Comparison of ENCODE assay signal across 1 cellular context in the genomic region with DNA sequence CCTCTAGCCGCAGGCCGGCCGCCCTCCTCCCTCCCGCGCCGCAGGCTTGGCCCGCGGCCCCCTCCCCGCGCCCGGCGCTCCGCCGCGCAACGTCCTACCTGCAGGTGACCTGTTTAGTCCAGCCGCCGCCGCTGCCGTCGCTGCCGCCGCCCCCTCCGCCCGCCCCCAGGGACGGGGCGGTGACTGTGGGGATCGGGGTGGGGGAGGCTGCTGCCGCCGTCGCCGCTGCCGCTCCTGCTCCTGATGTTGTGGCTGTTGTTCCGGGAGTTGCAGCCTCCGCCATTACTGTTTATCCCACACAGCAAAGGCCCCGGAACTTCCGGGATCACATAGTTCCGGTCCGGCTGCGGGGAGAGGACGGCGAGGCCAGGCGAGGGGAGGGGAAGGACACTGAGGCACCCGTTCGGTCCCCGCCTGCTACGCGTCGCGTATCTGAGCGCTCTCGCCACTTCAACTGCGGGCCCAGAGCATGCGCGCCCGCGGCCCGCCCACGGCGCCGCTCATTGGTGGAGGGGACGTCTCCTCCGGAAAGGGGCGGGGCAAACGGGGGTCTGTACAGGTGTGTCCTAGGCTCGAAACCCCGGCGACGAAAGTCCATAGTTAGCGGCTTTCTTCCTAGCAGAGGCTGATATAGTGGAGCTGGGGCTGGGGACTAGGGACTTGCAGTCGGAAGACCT.
TF ChIP-seq lines count a peak whose summit lies in the region.

A gene with protein sequence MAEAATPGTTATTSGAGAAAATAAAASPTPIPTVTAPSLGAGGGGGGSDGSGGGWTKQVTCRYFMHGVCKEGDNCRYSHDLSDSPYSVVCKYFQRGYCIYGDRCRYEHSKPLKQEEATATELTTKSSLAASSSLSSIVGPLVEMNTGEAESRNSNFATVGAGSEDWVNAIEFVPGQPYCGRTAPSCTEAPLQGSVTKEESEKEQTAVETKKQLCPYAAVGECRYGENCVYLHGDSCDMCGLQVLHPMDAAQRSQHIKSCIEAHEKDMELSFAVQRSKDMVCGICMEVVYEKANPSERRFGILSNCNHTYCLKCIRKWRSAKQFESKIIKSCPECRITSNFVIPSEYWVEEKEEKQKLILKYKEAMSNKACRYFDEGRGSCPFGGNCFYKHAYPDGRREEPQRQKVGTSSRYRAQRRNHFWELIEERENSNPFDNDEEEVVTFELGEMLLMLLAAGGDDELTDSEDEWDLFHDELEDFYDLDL (minus strand): TSS at position 444 of the 677 bp plus-strand sequence. CDS start 161 bp downstream, at position 283.

TF ChIP-seq in K562, 482 proteins besides CTCF, POLR2A, EP300 and RAD21 (continued from another document and continues in another):
- TF ChIP-seq, protein P1, sequence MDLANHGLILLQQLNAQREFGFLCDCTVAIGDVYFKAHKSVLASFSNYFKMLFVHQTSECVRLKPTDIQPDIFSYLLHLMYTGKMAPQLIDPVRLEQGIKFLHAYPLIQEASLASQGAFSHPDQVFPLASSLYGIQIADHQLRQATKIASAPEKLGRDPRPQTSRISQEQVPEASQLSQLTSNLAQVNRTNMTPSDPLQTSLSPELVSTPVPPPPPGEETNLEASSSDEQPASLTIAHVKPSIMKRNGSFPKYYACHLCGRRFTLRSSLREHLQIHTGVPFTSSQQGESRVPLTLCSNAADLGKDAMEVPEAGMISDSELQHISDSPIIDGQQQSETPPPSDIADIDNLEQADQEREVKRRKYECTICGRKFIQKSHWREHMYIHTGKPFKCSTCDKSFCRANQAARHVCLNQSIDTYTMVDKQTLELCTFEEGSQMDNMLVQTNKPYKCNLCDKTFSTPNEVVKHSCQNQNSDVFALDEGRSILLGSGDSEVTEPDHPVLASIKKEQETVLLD (IDR thresholded peaks at IDR 0.05) = peak; percentile 93
- TF ChIP-seq MCM5 (IDR thresholded peaks at IDR 0.05; ENCODE audit: low read depth) = no peak
- no peak for TF ChIP-seq ZBTB17 (CRISPR knock-in tag; IDR thresholded peaks at IDR 0.05)
- TF ChIP-seq POLR2G (IDR thresholded peaks at IDR 0.05; ENCODE audit: low read depth, low read length) = peak; percentile 96
- TF ChIP-seq, protein P2, sequence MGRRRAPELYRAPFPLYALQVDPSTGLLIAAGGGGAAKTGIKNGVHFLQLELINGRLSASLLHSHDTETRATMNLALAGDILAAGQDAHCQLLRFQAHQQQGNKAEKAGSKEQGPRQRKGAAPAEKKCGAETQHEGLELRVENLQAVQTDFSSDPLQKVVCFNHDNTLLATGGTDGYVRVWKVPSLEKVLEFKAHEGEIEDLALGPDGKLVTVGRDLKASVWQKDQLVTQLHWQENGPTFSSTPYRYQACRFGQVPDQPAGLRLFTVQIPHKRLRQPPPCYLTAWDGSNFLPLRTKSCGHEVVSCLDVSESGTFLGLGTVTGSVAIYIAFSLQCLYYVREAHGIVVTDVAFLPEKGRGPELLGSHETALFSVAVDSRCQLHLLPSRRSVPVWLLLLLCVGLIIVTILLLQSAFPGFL (CRISPR knock-in tag; IDR thresholded peaks at IDR 0.05) = no peak
- TF ChIP-seq NCOA6 (IDR thresholded peaks at IDR 0.05) = no peak
- no peak for TF ChIP-seq ZNF239 (CRISPR knock-in tag; IDR thresholded peaks at IDR 0.05)
- TF ChIP-seq, protein P3, sequence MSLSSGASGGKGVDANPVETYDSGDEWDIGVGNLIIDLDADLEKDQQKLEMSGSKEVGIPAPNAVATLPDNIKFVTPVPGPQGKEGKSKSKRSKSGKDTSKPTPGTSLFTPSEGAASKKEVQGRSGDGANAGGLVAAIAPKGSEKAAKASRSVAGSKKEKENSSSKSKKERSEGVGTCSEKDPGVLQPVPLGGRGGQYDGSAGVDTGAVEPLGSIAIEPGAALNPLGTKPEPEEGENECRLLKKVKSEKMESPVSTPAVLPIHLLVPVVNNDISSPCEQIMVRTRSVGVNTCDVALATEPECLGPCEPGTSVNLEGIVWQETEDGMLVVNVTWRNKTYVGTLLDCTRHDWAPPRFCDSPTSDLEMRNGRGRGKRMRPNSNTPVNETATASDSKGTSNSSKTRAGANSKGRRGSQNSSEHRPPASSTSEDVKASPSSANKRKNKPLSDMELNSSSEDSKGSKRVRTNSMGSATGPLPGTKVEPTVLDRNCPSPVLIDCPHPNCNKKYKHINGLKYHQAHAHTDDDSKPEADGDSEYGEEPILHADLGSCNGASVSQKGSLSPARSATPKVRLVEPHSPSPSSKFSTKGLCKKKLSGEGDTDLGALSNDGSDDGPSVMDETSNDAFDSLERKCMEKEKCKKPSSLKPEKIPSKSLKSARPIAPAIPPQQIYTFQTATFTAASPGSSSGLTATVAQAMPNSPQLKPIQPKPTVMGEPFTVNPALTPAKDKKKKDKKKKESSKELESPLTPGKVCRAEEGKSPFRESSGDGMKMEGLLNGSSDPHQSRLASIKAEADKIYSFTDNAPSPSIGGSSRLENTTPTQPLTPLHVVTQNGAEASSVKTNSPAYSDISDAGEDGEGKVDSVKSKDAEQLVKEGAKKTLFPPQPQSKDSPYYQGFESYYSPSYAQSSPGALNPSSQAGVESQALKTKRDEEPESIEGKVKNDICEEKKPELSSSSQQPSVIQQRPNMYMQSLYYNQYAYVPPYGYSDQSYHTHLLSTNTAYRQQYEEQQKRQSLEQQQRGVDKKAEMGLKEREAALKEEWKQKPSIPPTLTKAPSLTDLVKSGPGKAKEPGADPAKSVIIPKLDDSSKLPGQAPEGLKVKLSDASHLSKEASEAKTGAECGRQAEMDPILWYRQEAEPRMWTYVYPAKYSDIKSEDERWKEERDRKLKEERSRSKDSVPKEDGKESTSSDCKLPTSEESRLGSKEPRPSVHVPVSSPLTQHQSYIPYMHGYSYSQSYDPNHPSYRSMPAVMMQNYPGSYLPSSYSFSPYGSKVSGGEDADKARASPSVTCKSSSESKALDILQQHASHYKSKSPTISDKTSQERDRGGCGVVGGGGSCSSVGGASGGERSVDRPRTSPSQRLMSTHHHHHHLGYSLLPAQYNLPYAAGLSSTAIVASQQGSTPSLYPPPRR (CRISPR knock-in tag; IDR thresholded peaks at IDR 0.05; ENCODE audit: borderline replicate concordance) = no peak
- TF ChIP-seq ETS2 (tag; IDR thresholded peaks at IDR 0.05; ENCODE audit: borderline replicate concordance, poor library complexity, severe bottlenecking) = no peak
- TF ChIP-seq HMGN3 (IDR thresholded peaks at IDR 0.05; ENCODE audit: borderline replicate concordance, extremely low read depth, insufficient read length, low read depth, low read length) = peak; percentile 93
- TF ChIP-seq NFIC (IDR thresholded peaks at IDR 0.05) = peak; percentile 5; the same call in 1 of the 2 replicates
- TF ChIP-seq, protein P4, sequence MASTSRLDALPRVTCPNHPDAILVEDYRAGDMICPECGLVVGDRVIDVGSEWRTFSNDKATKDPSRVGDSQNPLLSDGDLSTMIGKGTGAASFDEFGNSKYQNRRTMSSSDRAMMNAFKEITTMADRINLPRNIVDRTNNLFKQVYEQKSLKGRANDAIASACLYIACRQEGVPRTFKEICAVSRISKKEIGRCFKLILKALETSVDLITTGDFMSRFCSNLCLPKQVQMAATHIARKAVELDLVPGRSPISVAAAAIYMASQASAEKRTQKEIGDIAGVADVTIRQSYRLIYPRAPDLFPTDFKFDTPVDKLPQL (IDR thresholded peaks at IDR 0.05; ENCODE audit: extremely low read depth, insufficient read length) = no peak
- TF ChIP-seq, protein P5, sequence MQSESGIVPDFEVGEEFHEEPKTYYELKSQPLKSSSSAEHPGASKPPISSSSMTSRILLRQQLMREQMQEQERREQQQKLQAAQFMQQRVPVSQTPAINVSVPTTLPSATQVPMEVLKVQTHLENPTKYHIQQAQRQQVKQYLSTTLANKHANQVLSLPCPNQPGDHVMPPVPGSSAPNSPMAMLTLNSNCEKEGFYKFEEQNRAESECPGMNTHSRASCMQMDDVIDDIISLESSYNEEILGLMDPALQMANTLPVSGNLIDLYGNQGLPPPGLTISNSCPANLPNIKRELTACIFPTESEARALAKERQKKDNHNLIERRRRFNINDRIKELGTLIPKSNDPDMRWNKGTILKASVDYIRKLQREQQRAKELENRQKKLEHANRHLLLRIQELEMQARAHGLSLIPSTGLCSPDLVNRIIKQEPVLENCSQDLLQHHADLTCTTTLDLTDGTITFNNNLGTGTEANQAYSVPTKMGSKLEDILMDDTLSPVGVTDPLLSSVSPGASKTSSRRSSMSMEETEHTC (IDR thresholded peaks at IDR 0.05) = no peak; the same call in none of the 2 replicates
- TF ChIP-seq HIVEP1 (CRISPR knock-in tag; IDR thresholded peaks at IDR 0.05) = no peak
- peak; percentile 95 for TF ChIP-seq SETDB1 (IDR thresholded peaks at IDR 0.05; ENCODE audit: low read length)
- TF ChIP-seq MBD2 (IDR thresholded peaks at IDR 0.05; ENCODE audit: borderline replicate concordance, low read depth) = peak; percentile 84; the same call in 1 of the 2 replicates
- TF ChIP-seq PML (IDR thresholded peaks at IDR 0.05; ENCODE audit: low read length) = peak; percentile 88
- TF ChIP-seq MEF2A (IDR thresholded peaks at IDR 0.05; ENCODE audit: control insufficient read depth, low read depth, low read length) = no peak
- TF ChIP-seq, protein P6, sequence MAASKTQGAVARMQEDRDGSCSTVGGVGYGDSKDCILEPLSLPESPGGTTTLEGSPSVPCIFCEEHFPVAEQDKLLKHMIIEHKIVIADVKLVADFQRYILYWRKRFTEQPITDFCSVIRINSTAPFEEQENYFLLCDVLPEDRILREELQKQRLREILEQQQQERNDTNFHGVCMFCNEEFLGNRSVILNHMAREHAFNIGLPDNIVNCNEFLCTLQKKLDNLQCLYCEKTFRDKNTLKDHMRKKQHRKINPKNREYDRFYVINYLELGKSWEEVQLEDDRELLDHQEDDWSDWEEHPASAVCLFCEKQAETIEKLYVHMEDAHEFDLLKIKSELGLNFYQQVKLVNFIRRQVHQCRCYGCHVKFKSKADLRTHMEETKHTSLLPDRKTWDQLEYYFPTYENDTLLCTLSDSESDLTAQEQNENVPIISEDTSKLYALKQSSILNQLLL (CRISPR knock-in tag; IDR thresholded peaks at IDR 0.05; ENCODE audit: borderline replicate concordance) = no peak
- TF ChIP-seq, protein P7, sequence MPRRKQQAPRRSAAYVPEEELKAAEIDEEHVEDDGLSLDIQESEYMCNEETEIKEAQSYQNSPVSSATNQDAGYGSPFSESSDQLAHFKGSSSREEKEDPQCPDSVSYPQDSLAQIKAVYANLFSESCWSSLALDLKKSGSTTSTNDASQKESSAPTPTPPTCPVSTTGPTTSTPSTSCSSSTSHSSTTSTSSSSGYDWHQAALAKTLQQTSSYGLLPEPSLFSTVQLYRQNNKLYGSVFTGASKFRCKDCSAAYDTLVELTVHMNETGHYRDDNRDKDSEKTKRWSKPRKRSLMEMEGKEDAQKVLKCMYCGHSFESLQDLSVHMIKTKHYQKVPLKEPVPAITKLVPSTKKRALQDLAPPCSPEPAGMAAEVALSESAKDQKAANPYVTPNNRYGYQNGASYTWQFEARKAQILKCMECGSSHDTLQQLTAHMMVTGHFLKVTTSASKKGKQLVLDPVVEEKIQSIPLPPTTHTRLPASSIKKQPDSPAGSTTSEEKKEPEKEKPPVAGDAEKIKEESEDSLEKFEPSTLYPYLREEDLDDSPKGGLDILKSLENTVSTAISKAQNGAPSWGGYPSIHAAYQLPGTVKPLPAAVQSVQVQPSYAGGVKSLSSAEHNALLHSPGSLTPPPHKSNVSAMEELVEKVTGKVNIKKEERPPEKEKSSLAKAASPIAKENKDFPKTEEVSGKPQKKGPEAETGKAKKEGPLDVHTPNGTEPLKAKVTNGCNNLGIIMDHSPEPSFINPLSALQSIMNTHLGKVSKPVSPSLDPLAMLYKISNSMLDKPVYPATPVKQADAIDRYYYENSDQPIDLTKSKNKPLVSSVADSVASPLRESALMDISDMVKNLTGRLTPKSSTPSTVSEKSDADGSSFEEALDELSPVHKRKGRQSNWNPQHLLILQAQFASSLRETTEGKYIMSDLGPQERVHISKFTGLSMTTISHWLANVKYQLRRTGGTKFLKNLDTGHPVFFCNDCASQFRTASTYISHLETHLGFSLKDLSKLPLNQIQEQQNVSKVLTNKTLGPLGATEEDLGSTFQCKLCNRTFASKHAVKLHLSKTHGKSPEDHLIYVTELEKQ (CRISPR knock-in tag; IDR thresholded peaks at IDR 0.05) = no peak
- peak; percentile 60; the same call in 1 of the 2 replicates for TF ChIP-seq CREB1 (IDR thresholded peaks at IDR 0.05)
- peak; percentile 79; the same call in 1 of the 2 replicates for TF ChIP-seq CREB1 (CRISPR knock-in tag; IDR thresholded peaks at IDR 0.05)
- peak; percentile 99 for TF ChIP-seq ELF1 (tag; IDR thresholded peaks at IDR 0.05)
- no peak; the same call in none of the 2 replicates for TF ChIP-seq CHD2 (IDR thresholded peaks at IDR 0.05; ENCODE audit: low read depth, low read length)
- TF ChIP-seq ZNF644 (tag; IDR thresholded peaks at IDR 0.05; ENCODE audit: low read depth) = no peak
- no peak for TF ChIP-seq MAFK (IDR thresholded peaks at IDR 0.05; ENCODE audit: low read length)
- TF ChIP-seq, protein P8, sequence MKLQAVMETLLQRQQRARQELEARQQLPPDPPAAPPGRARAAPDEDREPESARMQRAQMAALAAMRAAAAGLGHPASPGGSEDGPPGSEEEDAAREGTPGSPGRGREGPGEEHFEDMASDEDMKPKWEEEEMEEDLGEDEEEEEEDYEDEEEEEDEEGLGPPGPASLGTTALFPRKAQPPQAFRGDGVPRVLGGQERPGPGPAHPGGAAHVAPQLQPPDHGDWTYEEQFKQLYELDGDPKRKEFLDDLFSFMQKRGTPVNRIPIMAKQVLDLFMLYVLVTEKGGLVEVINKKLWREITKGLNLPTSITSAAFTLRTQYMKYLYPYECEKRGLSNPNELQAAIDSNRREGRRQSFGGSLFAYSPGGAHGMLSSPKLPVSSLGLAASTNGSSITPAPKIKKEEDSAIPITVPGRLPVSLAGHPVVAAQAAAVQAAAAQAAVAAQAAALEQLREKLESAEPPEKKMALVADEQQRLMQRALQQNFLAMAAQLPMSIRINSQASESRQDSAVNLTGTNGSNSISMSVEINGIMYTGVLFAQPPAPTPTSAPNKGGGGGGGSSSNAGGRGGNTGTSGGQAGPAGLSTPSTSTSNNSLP (IDR thresholded peaks at IDR 0.05; ENCODE audit: borderline replicate concordance, low read depth, low read length) = peak; percentile 15; the same call in 1 of the 2 replicates
- no peak for TF ChIP-seq PRPF4 (IDR thresholded peaks at IDR 0.05; ENCODE audit: insufficient read depth, low read depth, low read length, poor library complexity, severe bottlenecking)
- TF ChIP-seq, protein P9, sequence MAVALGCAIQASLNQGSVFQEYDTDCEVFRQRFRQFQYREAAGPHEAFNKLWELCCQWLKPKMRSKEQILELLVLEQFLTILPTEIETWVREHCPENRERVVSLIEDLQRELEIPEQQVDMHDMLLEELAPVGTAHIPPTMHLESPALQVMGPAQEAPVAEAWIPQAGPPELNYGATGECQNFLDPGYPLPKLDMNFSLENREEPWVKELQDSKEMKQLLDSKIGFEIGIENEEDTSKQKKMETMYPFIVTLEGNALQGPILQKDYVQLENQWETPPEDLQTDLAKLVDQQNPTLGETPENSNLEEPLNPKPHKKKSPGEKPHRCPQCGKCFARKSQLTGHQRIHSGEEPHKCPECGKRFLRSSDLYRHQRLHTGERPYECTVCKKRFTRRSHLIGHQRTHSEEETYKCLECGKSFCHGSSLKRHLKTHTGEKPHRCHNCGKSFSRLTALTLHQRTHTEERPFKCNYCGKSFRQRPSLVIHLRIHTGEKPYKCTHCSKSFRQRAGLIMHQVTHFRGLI (CRISPR knock-in tag; IDR thresholded peaks at IDR 0.05) = no peak
- TF ChIP-seq PTRF (tag; IDR thresholded peaks at IDR 0.05) = no peak
- no peak for TF ChIP-seq ZNF445 (CRISPR knock-in tag; IDR thresholded peaks at IDR 0.05; ENCODE audit: low read depth)
- no peak for TF ChIP-seq KDM1A (IDR thresholded peaks at IDR 0.05)
- TF ChIP-seq RFX1 (IDR thresholded peaks at IDR 0.05) = no peak
- TF ChIP-seq TEAD1 (CRISPR knock-in tag; IDR thresholded peaks at IDR 0.05) = peak in 1 of 2 experiments; percentile 89; a peak in 1 of 4 replicates
- no peak for TF ChIP-seq ZNF561 (CRISPR knock-in tag; conservative IDR thresholded peaks at IDR 0.05)
- TF ChIP-seq FOXA1 (IDR thresholded peaks at IDR 0.05; ENCODE audit: borderline replicate concordance) = no peak
- TF ChIP-seq NUFIP1 (IDR thresholded peaks at IDR 0.05; ENCODE audit: partially characterized antibody) = no peak
- no peak for TF ChIP-seq CCAR2 (IDR thresholded peaks at IDR 0.05; ENCODE audit: low read depth, low read length)
- TF ChIP-seq HNRNPL (IDR thresholded peaks at IDR 0.05; ENCODE audit: low read depth, low read length) = no peak
